Comparison of ENCODE assay signal across 30 cellular contexts in the genomic region with DNA sequence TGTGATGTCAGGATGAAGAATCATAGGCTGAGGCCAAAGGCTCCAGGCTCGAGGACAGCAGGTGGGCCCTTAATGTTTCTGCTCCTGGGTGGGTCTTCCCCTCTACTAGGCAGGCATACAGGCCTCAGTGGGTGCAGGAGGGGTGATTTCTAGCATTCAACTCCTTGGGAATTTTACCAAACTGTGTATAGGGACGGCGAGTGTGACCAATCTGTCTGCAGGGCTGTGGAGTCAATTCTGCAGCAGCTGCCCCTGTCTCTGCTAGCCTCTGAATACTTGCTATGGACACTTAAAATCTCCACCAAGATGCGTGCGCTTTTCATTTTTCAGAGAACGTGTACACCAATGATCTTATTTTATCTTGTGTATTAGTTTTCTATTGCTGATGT.
"Had no signal": no experiment of that assay in that cellular context is flagged by ENCODE, and none has a peak within 500 bp of the region (broad histone marks: within the 10 kb centered on the region; RNA-seq: fewer than 3 reads in every experiment).

No MANE protein-coding gene starts in this region.

- H3K36me3 Mint-ChIP-seq: activated naive CD4-positive, alpha-beta T cell treated with anti-CD3 and anti-CD28 coated beads, Interleukin-2, amount 10 ng/mL, durations not matched to agents 7 days and 5 days; activated naive CD8-positive, alpha-beta T cell; brain; WTC11 had no signal

- H3K4me3 Mint-ChIP-seq: activated CD4-positive, alpha-beta T cell treated with anti-CD3 and anti-CD28 coated beads for 36 hours; activated CD4-positive, alpha-beta T cell treated with anti-CD3 and anti-CD28 coated beads, Interleukin-2, amount 10 ng/mL, durations not matched to agents 7 days and 5 days; activated naive CD4-positive, alpha-beta T cell treated with anti-CD3 and anti-CD28 coated beads, Interleukin-2, amount 10 ng/mL, durations not matched to agents 7 days and 5 days; activated naive CD8-positive, alpha-beta T cell; activated naive CD8-positive, alpha-beta T cell treated with anti-CD3 and anti-CD28 coated beads, Interleukin-2, amount 50 U/mL, for 24 hours; activated T-cell treated with anti-CD3 and anti-CD28 coated beads, Interleukin-2, amount 50 U/mL, for 4 hours; activated T-helper 1 cell treated with anti-CD3 and anti-CD28 coated beads, Interleukin-12 subunit alpha, Interleukin-12 subunit beta, Interleukin-2, Interleukin-4 antibody, amounts not matched to agents 30 ng/mL and 10 ng/mL and 1 ng/mL, durations not matched to agents 14 hours and 24 hours and 36 hours; T-helper 2 cell treated with Interferon-gamma antibody and Interleukin-4, amounts not matched to agents 5 μg/mL and 100 μg/mL, for 36 hours; WTC11 had no signal

- ATAC-seq: activated CD4-positive, alpha-beta T cell treated with anti-CD3 and anti-CD28 coated beads for 36 hours; activated CD4-positive, CD25-positive, alpha-beta regulatory T cell treated with anti-CD3 and anti-CD28 coated beads, Interleukin-2, amount 50 U/mL, for 24 hours; activated naive CD8-positive, alpha-beta T cell treated with anti-CD3 and anti-CD28 coated beads, Interleukin-2, amount 50 U/mL, for 24 hours; activated T-cell treated with anti-CD3 and anti-CD28 coated beads, Interleukin-2, amount 50 U/mL, for 4 hours; WTC11 had no signal

- H3K9me3 Mint-ChIP-seq: activated T-cell treated with anti-CD3 and anti-CD28 coated beads, Interleukin-2, amount 50 U/mL, for 4 hours; activated T-helper 1 cell treated with anti-CD3 and anti-CD28 coated beads, Interleukin-12 subunit alpha, Interleukin-12 subunit beta, Interleukin-2, Interleukin-4 antibody, amounts not matched to agents 30 ng/mL and 10 ng/mL and 1 ng/mL, durations not matched to agents 14 hours and 24 hours and 36 hours; T-helper 2 cell treated with Interferon-gamma antibody and Interleukin-4, amounts not matched to agents 5 μg/mL and 100 μg/mL, for 36 hours had no signal

- H3K4me3 ChIP-seq: PC-9, SK-N-MC had no signal

- H3K4me1 Mint-ChIP-seq: activated CD4-positive, alpha-beta T cell treated with anti-CD3 and anti-CD28 coated beads for 36 hours; activated CD4-positive, alpha-beta T cell treated with anti-CD3 and anti-CD28 coated beads, Interleukin-2, amount 10 ng/mL, durations not matched to agents 7 days and 5 days; activated naive CD8-positive, alpha-beta T cell treated with anti-CD3 and anti-CD28 coated beads, Interleukin-2, amount 50 U/mL, for 24 hours had no signal

- H3K27ac Mint-ChIP-seq: activated CD4-positive, alpha-beta T cell treated with anti-CD3 and anti-CD28 coated beads for 36 hours; activated CD4-positive, alpha-beta T cell treated with anti-CD3 and anti-CD28 coated beads, Interleukin-2, amount 10 ng/mL, durations not matched to agents 7 days and 5 days; activated naive CD4-positive, alpha-beta T cell treated with anti-CD3 and anti-CD28 coated beads, Interleukin-2, amount 10 ng/mL, durations not matched to agents 7 days and 5 days; activated naive CD8-positive, alpha-beta T cell; activated naive CD8-positive, alpha-beta T cell treated with anti-CD3 and anti-CD28 coated beads, Interleukin-2, amount 50 U/mL, for 24 hours; activated T-helper 1 cell treated with anti-CD3 and anti-CD28 coated beads, Interleukin-12 subunit alpha, Interleukin-12 subunit beta, Interleukin-2, Interleukin-4 antibody, amounts not matched to agents 30 ng/mL and 10 ng/mL and 1 ng/mL, durations not matched to agents 14 hours and 24 hours and 36 hours; T-helper 2 cell treated with Interferon-gamma antibody and Interleukin-4, amounts not matched to agents 5 μg/mL and 100 μg/mL, for 36 hours; WTC11 had no signal

- DNase-seq: activated CD4-positive, alpha-beta T cell treated with anti-CD3 and anti-CD28 coated beads for 36 hours; activated CD4-positive, alpha-beta T cell treated with anti-CD3 and anti-CD28 coated beads, Interleukin-2, amount 10 ng/mL, durations not matched to agents 7 days and 5 days; activated CD4-positive, alpha-beta T cell treated with anti-CD3 and anti-CD28 coated beads, Interleukin-2, amount 50 U/mL, for 48 hours; activated CD8-positive, alpha-beta memory T cell treated with anti-CD3 and anti-CD28 coated beads, Interleukin-2, amount 50 U/mL, for 4 hours; activated gamma-delta T cell treated with Interleukin-2 at 50 U/mL for 16 hours; activated naive CD4-positive, alpha-beta T cell treated with anti-CD3 and anti-CD28 coated beads, Interleukin-2, amount 10 ng/mL, durations not matched to agents 7 days and 5 days; activated naive CD8-positive, alpha-beta T cell treated with anti-CD3 and anti-CD28 coated beads, Interleukin-2, amount 50 U/mL, for 24 hours; activated T-cell treated with anti-CD3 and anti-CD28 coated beads for 4 hours; activated T-cell treated with anti-CD3 and anti-CD28 coated beads, Interleukin-2, amount 50 U/mL, for 4 hours; anterior cingulate cortex; MM.1S; MV-4-11; NCI-H1092; NCI-H1436 treated with DMSO at 0.1 percent for 48 hours; NCI-H1694 treated with DMSO at 0.1 percent for 48 hours; NCI-H2029; NCI-H345; NCI-H524 treated with DMSO at 0.1 percent for 48 hours; NCI-H748 treated with DMSO at 0.1 percent for 48 hours; NK-92 treated with Interleukin-12 subunit alpha and Interleukin-12 subunit beta, amount 100 ng/mL, for 24 hours; PC-9; Right ventricle myocardium superior had no signal

- H3K27ac ChIP-seq: KMS-11, PC-9, SK-N-MC had no signal
